ENCODE assay signal across 1 cellular context in genomic region chr7:94700926-94701554, GRCh38.
TF ChIP-seq lines count a peak whose summit lies in the region.

No MANE protein-coding gene starts in this region.

TF ChIP-seq in SK-N-SH treated with all-trans-retinoic acid at 6 μM for 48 hours, 23 proteins besides CTCF, POLR2A, EP300 and RAD21 (continued from another document):
- TF ChIP-seq, protein P1, sequence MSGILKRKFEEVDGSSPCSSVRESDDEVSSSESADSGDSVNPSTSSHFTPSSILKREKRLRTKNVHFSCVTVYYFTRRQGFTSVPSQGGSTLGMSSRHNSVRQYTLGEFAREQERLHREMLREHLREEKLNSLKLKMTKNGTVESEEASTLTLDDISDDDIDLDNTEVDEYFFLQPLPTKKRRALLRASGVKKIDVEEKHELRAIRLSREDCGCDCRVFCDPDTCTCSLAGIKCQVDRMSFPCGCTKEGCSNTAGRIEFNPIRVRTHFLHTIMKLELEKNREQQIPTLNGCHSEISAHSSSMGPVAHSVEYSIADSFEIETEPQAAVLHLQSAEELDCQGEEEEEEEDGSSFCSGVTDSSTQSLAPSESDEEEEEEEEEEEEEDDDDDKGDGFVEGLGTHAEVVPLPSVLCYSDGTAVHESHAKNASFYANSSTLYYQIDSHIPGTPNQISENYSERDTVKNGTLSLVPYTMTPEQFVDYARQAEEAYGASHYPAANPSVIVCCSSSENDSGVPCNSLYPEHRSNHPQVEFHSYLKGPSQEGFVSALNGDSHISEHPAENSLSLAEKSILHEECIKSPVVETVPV (CRISPR knock-in tag; IDR thresholded peaks at IDR 0.05): no peak
- TF ChIP-seq ESRRG (CRISPR knock-in tag; IDR thresholded peaks at IDR 0.05) (no peak), TOX (CRISPR knock-in tag; IDR thresholded peaks at IDR 0.05; ENCODE audit: borderline replicate concordance) (no peak), ZNF565 (CRISPR knock-in tag; conservative IDR thresholded peaks at IDR 0.05; ENCODE audit: low read depth) (no peak), BACH2 (CRISPR knock-in tag; IDR thresholded peaks at IDR 0.05; ENCODE audit: borderline replicate concordance) (no peak), OSR1 (CRISPR knock-in tag; IDR thresholded peaks at IDR 0.05) (no peak), ZFP3 (CRISPR knock-in tag; IDR thresholded peaks at IDR 0.05) (no peak), SNAI2 (CRISPR knock-in tag; IDR thresholded peaks at IDR 0.05) (no peak)
- TF ChIP-seq, protein P2, sequence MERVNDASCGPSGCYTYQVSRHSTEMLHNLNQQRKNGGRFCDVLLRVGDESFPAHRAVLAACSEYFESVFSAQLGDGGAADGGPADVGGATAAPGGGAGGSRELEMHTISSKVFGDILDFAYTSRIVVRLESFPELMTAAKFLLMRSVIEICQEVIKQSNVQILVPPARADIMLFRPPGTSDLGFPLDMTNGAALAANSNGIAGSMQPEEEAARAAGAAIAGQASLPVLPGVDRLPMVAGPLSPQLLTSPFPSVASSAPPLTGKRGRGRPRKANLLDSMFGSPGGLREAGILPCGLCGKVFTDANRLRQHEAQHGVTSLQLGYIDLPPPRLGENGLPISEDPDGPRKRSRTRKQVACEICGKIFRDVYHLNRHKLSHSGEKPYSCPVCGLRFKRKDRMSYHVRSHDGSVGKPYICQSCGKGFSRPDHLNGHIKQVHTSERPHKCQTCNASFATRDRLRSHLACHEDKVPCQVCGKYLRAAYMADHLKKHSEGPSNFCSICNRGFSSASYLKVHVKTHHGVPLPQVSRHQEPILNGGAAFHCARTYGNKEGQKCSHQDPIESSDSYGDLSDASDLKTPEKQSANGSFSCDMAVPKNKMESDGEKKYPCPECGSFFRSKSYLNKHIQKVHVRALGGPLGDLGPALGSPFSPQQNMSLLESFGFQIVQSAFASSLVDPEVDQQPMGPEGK (CRISPR knock-in tag; IDR thresholded peaks at IDR 0.05; ENCODE audit: borderline replicate concordance): no peak
- TF ChIP-seq, protein P3, sequence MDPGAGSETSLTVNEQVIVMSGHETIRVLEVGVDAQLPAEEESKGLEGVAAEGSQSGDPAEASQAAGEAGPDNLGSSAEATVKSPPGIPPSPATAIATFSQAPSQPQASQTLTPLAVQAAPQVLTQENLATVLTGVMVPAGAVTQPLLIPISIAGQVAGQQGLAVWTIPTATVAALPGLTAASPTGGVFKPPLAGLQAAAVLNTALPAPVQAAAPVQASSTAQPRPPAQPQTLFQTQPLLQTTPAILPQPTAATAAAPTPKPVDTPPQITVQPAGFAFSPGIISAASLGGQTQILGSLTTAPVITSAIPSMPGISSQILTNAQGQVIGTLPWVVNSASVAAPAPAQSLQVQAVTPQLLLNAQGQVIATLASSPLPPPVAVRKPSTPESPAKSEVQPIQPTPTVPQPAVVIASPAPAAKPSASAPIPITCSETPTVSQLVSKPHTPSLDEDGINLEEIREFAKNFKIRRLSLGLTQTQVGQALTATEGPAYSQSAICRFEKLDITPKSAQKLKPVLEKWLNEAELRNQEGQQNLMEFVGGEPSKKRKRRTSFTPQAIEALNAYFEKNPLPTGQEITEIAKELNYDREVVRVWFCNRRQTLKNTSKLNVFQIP (CRISPR knock-in tag; IDR thresholded peaks at IDR 0.05; ENCODE audit: borderline replicate concordance, low read depth): no peak
